ENCODE assay signal across 17 cellular contexts in the genomic region with DNA sequence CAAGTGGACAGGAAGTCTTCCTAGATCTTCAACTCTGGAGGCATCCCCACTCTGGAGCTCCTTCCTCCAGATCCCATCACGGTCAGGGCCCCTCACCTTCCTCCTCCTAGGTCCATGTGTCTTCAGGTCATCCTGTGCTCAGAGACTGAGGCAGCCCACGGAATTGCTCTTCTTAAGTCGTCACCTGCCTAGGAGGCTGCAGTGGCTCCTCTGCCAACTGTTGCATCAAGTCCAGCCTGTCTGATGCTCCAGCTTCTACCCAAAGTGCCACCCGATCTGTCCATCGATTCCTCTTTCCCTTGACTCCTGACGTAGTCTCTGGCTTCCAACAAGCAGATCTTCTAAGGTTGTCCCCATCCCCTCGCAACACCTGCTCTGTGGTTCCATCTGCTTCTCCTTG.
"Had no signal": no experiment of that assay in that cellular context is flagged by ENCODE, and none has a peak within 500 bp of the region (broad histone marks: within the 10 kb centered on the region; RNA-seq: fewer than 3 reads in every experiment).

No MANE protein-coding gene starts in this region.

- ATAC-seq: heart right ventricle; left lobe of liver; natural killer cell treated with Interleukin-12 subunit alpha and Interleukin-12 subunit beta and Interleukin-15 and Interleukin-18, amount 100 ng/mL, for 72 hours; pancreas; right cardiac atrium had no signal

- H3K4me1 Mint-ChIP-seq: mesothelial cell of epicardium had no signal

- H3K27me3 ChIP-seq: heart right ventricle, neural progenitor cell, pancreas, tibial artery had no signal

- H3K9me3 Mint-ChIP-seq: natural killer cell treated with Interleukin-12 subunit alpha and Interleukin-12 subunit beta and Interleukin-15 and Interleukin-18, amount 100 ng/mL, for 72 hours had no signal

- H3K4me3 Mint-ChIP-seq: mesothelial cell of epicardium; natural killer cell treated with Interleukin-12 subunit alpha and Interleukin-12 subunit beta and Interleukin-15 and Interleukin-18, amount 100 ng/mL, for 72 hours; neural progenitor cell had no signal

- H3K27me3 Mint-ChIP-seq: natural killer cell treated with Interleukin-12 subunit alpha and Interleukin-12 subunit beta and Interleukin-15 and Interleukin-18, amount 100 ng/mL, for 72 hours had no signal

- H3K9me3 ChIP-seq: heart right ventricle, pancreas, tibial artery had no signal

- H3K27ac Mint-ChIP-seq: mesothelial cell of epicardium, neural progenitor cell, progenitor cell of endocrine pancreas had no signal

- H3K4me3 ChIP-seq: heart right ventricle, neural progenitor cell, pancreas, tibial artery had no signal

- H3K4me1 ChIP-seq: neural progenitor cell, pancreas had no signal

- H3K36me3 ChIP-seq: heart right ventricle, neural progenitor cell, pancreas, tibial artery had no signal

- H3K36me3 Mint-ChIP-seq: mesothelial cell of epicardium; natural killer cell treated with Interleukin-12 subunit alpha and Interleukin-12 subunit beta and Interleukin-15 and Interleukin-18, amount 100 ng/mL, for 72 hours; neural progenitor cell had no signal

- DNase-seq: effector memory CD4-positive, alpha-beta T cell; heart right ventricle; hypothalamus; kidney glomerular epithelial cell; mammary epithelial cell; occipital lobe; pancreas; right cardiac atrium; small intestine; stimulated activated CD4-positive, alpha-beta T cell treated with anti-CD3 and anti-CD28 coated beads, Interleukin-12 subunit alpha, Interleukin-12 subunit beta, amount 100 ng/mL, for 4 hours; stimulated activated naive CD4-positive, alpha-beta T cell treated with Interleukin-2 at 50 U/mL for 16 hours; tibial artery had no signal

- H3K27ac ChIP-seq: neural progenitor cell, pancreas, tibial artery had no signal
